28 cellular contexts compared by ENCODE assay signal in genomic region chr10:30849636-30850035, GRCh38.
"Had no signal": no experiment of that assay in that cellular context is flagged by ENCODE, and none has a peak within 500 bp of the region (broad histone marks: within the 10 kb centered on the region; RNA-seq: fewer than 3 reads in every experiment).

No MANE protein-coding gene starts in this region.

- H3K4me3 ChIP-seq: ascending aorta, breast epithelium, cardiac muscle cell, colonic mucosa had no signal

- FAIRE-seq: frontal cortex had no signal

- DNase-seq: activated CD4-positive, alpha-beta memory T cell treated with anti-CD3 and anti-CD28 coated beads for 36 hours; activated CD4-positive, alpha-beta T cell treated with anti-CD3 and anti-CD28 coated beads for 36 hours; activated CD4-positive, alpha-beta T cell treated with anti-CD3 and anti-CD28 coated beads, Interleukin-2, amount 10 ng/mL, durations not matched to agents 24 days and 14 days; activated CD4-positive, CD25-positive, alpha-beta regulatory T cell; activated CD4-positive, CD25-positive, alpha-beta regulatory T cell treated with anti-CD3 and anti-CD28 coated beads, Interleukin-2, amount 50 U/mL, for 72 hours; activated CD8-positive, alpha-beta memory T cell treated with anti-CD3 and anti-CD28 coated beads, Interleukin-2, amount 10 ng/mL, durations not matched to agents 7 days and 5 days; activated CD8-positive, alpha-beta memory T cell treated with anti-CD3 and anti-CD28 coated beads, Interleukin-2, amount 50 U/mL, for 4 hours; activated CD8-positive, alpha-beta T cell treated with anti-CD3 and anti-CD28 coated beads, Interleukin-2, amount 10 ng/mL, durations not matched to agents 7 days and 5 days; activated effector memory CD4-positive, alpha-beta T cell treated with anti-CD3 and anti-CD28 coated beads, Interleukin-2, amount 50 U/mL, for 16 hours; activated naive CD4-positive, alpha-beta T cell treated with anti-CD3 and anti-CD28 coated beads for 36 hours; activated naive CD8-positive, alpha-beta T cell treated with anti-CD3 and anti-CD28 coated beads for 36 hours; activated naive CD8-positive, alpha-beta T cell treated with anti-CD3 and anti-CD28 coated beads, Interleukin-2, amount 50 U/mL, for 24 hours; activated T-cell treated with anti-CD3 and anti-CD28 coated beads, Interleukin-2, amount 50 U/mL, for 1 hour; activated T-cell treated with anti-CD3 and anti-CD28 coated beads, Interleukin-2, amount 50 U/mL, for 48 hours; central memory CD4-positive, alpha-beta T cell; cerebellar nuclear complex; colonic mucosa; effector CD8-positive, alpha-beta T cell; endodermal cell; foreskin fibroblast; head of caudate nucleus; T-helper 17 cell; T1000 had no signal

- ATAC-seq: activated CD4-positive, alpha-beta T cell treated with anti-CD3 and anti-CD28 coated beads for 36 hours; activated CD8-positive, alpha-beta memory T cell treated with anti-CD3 and anti-CD28 coated beads, Interleukin-2, amount 10 ng/mL, durations not matched to agents 7 days and 5 days; activated CD8-positive, alpha-beta T cell treated with anti-CD3 and anti-CD28 coated beads, Interleukin-2, amount 10 ng/mL, durations not matched to agents 7 days and 5 days; activated naive CD8-positive, alpha-beta T cell treated with anti-CD3 and anti-CD28 coated beads, Interleukin-2, amount 50 U/mL, for 24 hours; esophagus mucosa; T-helper 17 cell had no signal

- H3K27ac ChIP-seq: ascending aorta, breast epithelium, cardiac muscle cell, colonic mucosa had no signal
